12 cellular contexts compared by ENCODE assay signal in the genomic region with DNA sequence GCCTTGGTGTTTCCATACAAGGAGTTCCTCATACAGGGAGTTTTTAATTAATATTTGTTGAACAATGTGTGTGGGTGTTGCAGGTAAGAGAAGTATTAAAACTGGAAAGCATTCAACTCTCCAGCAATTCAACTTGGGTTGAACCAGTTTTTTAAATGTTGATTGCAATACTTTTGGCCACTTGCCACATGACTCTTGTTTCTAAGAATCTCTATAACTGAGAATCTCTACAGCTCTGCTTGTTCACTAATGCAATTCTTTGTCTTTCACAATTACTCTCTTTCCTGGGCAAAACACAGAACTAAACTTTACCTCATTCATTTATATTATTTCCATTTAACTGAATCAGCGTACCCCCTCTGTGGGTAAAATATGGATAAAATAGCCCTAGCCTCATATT.
DNase-seq lines count a peak whose midpoint lies in the region; ATAC-seq and TF ChIP-seq lines count a peak whose summit lies in the region.
"Had no signal": no experiment of that assay in that cellular context is flagged by ENCODE, and none has a peak within 500 bp of the region (broad histone marks: within the 10 kb centered on the region; RNA-seq: fewer than 3 reads in every experiment).

No MANE protein-coding gene starts in this region.

- H3K4me3 ChIP-seq in colonic mucosa, result no peak overlapping the region
- H3K4me3 ChIP-seq: GM12878 had no signal

- no peak for TF ChIP-seq CTCF in colonic mucosa (IDR thresholded peaks at IDR 0.05)

- H3K9me3 ChIP-seq in colonic mucosa, result no peaks in the 10 kb centered on the region

- H3K9ac ChIP-seq in colonic mucosa (ENCODE audit: low read depth in 2 of 2, low read length in 2 of 2), result no peak overlapping the region

- ATAC-seq in HG02840 (IDR thresholded peaks at IDR 0.05; ENCODE audit: low FRiP score, unreplicated experiment) (no peak), GM21528 (IDR thresholded peaks at IDR 0.05; ENCODE audit: low FRiP score, unreplicated experiment) (no peak), HG03045 (IDR thresholded peaks at IDR 0.05; ENCODE audit: unreplicated experiment) (no peak)
- ATAC-seq: GM12878 had no signal

- intact Hi-C loops in colonic mucosa (cut with DNase I), result no loop called here

- peak; percentile 41 for DNase-seq in ELR (ENCODE audit: low read depth)
- DNase-seq in NCI-H1105 (lab: John Stamatoyannopoulos, UW), result peak; percentile 12
- peak; percentile 20 for DNase-seq in colonic mucosa
- DNase-seq in non-pigmented ciliary epithelial cell (ENCODE audit: low read depth), result peak; percentile 44
- DNase-seq: activated naive CD8-positive, alpha-beta T cell treated with anti-CD3 and anti-CD28 coated beads for 36 hours; midbrain; NCI-H187 treated with DMSO at 0.1 percent for 48 hours; retina had no signal

- no peak overlapping the region for H3K27ac ChIP-seq in colonic mucosa

- no peaks in the 10 kb centered on the region for H3K4me1 ChIP-seq in colonic mucosa

- no peaks in the 10 kb centered on the region for H3K27me3 ChIP-seq in colonic mucosa

- no peaks in the 10 kb centered on the region for H3K36me3 ChIP-seq in colonic mucosa
